27 cellular contexts compared by ENCODE assay signal in genomic region chr16:84989791-84990620, GRCh38. TPM values are rescaled to one million over a fixed set of nuclear protein-coding genes. Genes with fewer than 3 reads are reported as not detected.
A peak's percentile ranks its signal among the peaks of the same experiment; 100 is the strongest.
DNase-seq lines count a peak whose midpoint lies in the region; ATAC-seq and TF ChIP-seq lines count a peak whose summit lies in the region.
"Had no signal": no experiment of that assay in that cellular context is flagged by ENCODE, and none has a peak within 500 bp of the region (broad histone marks: within the 10 kb centered on the region; RNA-seq: fewer than 3 reads in every experiment).

No MANE protein-coding gene starts in this region.

- no peaks in the 10 kb centered on the region for H3K27me3 Mint-ChIP-seq in naive thymus-derived CD4-positive, alpha-beta T cell
- H3K27me3 Mint-ChIP-seq: activated CD4-positive, alpha-beta memory T cell treated with anti-CD3 and anti-CD28 coated beads, Interleukin-2, amount 10 ng/mL, durations not matched to agents 7 days and 5 days; effector memory CD8-positive, alpha-beta T cell had no signal

- H3K27me3 ChIP-seq in adipocyte (replicated peaks; ENCODE audit: control insufficient read depth, insufficient read depth, low read length) (no peaks in the 10 kb centered on the region), brain microvascular endothelial cell (replicated peaks) (no peaks in the 10 kb centered on the region)
- no peaks in the 10 kb centered on the region for H3K27me3 ChIP-seq in naive thymus-derived CD4-positive, alpha-beta T cell (ENCODE audit: control insufficient read depth in 2 of 2, insufficient read depth in 2 of 2, low read length in 2 of 2)
- H3K27me3 ChIP-seq: breast epithelium, ovary had no signal

- ATAC-seq in left cardiac atrium (no peak), Right ventricle myocardium superior (ENCODE audit: poor library complexity) (no peak), omental fat pad (ENCODE audit: low FRiP score) (no peak)
- no peak for ATAC-seq in naive thymus-derived CD4-positive, alpha-beta T cell
- ATAC-seq: A549; effector memory CD8-positive, alpha-beta T cell; natural killer cell had no signal

- peaks cover 0 to 25% (median 11%) of the 10 kb centered on the region in 7 donors for H3K4me1 Mint-ChIP-seq in naive thymus-derived CD4-positive, alpha-beta T cell

- H3K4me3 Mint-ChIP-seq in naive thymus-derived CD4-positive, alpha-beta T cell: no peak overlapping the region
- H3K4me3 Mint-ChIP-seq: activated CD4-positive, alpha-beta memory T cell treated with anti-CD3 and anti-CD28 coated beads, Interleukin-2, amount 10 ng/mL, durations not matched to agents 7 days and 5 days; effector memory CD8-positive, alpha-beta T cell; natural killer cell had no signal

- peaks cover 8 to 54% (median 18%) of the 10 kb centered on the region in 5 donors for H3K36me3 Mint-ChIP-seq in naive thymus-derived CD4-positive, alpha-beta T cell
- H3K36me3 Mint-ChIP-seq: natural killer cell had no signal

- intact Hi-C loops in left cardiac atrium (cut with DNase I): no loop called here
- intact Hi-C loops in Right ventricle myocardium superior (cut with DNase I): loop anchor here (10.0 kb wide), 1 partner anchor 95 kb away; no protein-coding TSS in a partner anchor
- intact Hi-C loops in naive thymus-derived CD4-positive, alpha-beta T cell (cut with micrococcal nuclease): no loop called here

- no peak overlapping the region for H3K27ac ChIP-seq in naive thymus-derived CD4-positive, alpha-beta T cell (ENCODE audit: low read depth, low read length)
- H3K27ac ChIP-seq in brain microvascular endothelial cell: no peak overlapping the region
- H3K27ac ChIP-seq: breast epithelium, coronary artery, HL-60, ovary had no signal

- H3K9ac ChIP-seq in adipocyte (ENCODE audit: low read length): peak overlapping the region; percentile 3

- H3K4me3 ChIP-seq in adipocyte (ENCODE audit: low read length) (no peak overlapping the region), brain microvascular endothelial cell (ENCODE audit: low read depth, low read length) (no peak overlapping the region)
- H3K4me3 ChIP-seq in naive thymus-derived CD4-positive, alpha-beta T cell (ENCODE audit: low read length): no peak overlapping the region
- H3K4me3 ChIP-seq: A549, breast epithelium, coronary artery, ovary had no signal

- TF ChIP-seq CTCF in brain microvascular endothelial cell (IDR thresholded peaks at IDR 0.05; ENCODE audit: low read depth, low read length, missing control alignments) (no peak), omental fat pad (IDR thresholded peaks at IDR 0.05) (no peak)

- H3K4me1 ChIP-seq in adipocyte (ENCODE audit: control insufficient read depth, insufficient read depth, low read length): peaks cover 42% of the 10 kb centered on the region
- H3K4me1 ChIP-seq in naive thymus-derived CD4-positive, alpha-beta T cell (ENCODE audit: control insufficient read depth in 2 of 2, insufficient read depth in 2 of 2, low read length in 2 of 2): no peaks in the 10 kb centered on the region
- H3K4me1 ChIP-seq: breast epithelium had no signal

- peak; percentile 17 for DNase-seq in left cardiac atrium
- DNase-seq in Right ventricle myocardium superior: no peak
- no peak for DNase-seq in adipocyte (ENCODE audit: low read depth)
- DNase-seq in naive thymus-derived CD4-positive, alpha-beta T cell: no peak
- no peak for DNase-seq in brain microvascular endothelial cell
- DNase-seq in omental fat pad (ENCODE audit: low spot score): no peak
- DNase-seq in T-helper 9 cell: no peak
- no peak for DNase-seq in cortex of kidney (lab: John Stamatoyannopoulos, UW)
- DNase-seq: activated CD4-positive, alpha-beta memory T cell treated with anti-CD3 and anti-CD28 coated beads, Interleukin-2, amount 10 ng/mL, durations not matched to agents 7 days and 5 days; activated CD8-positive, alpha-beta memory T cell treated with anti-CD3 and anti-CD28 coated beads, Interleukin-2, amount 50 U/mL, for 4 hours; activated naive CD4-positive, alpha-beta T cell treated with anti-CD3 and anti-CD28 coated beads, Interleukin-2, amount 50 U/mL, for 16 hours; amygdala; effector memory CD8-positive, alpha-beta T cell; Karpas-422; midbrain; natural killer cell; NCI-H1417; NCI-H2029 treated with DMSO at 0.1 percent for 48 hours; NCI-H2227 treated with DMSO at 0.1 percent for 48 hours; NCI-H526; ovary; SIG-M5; stimulated activated naive CD4-positive, alpha-beta T cell had no signal

- POLR2A ChIA-PET in naive thymus-derived CD4-positive, alpha-beta T cell (lab: Charles Lee): no interaction called here

- in situ Hi-C loops in brain microvascular endothelial cell (cut with HindIII; ENCODE audit: low pct_ligation_motif_present, low sequenced_read_pairs): no loop called here

- no peaks in the 10 kb centered on the region for H3K9me3 Mint-ChIP-seq in naive thymus-derived CD4-positive, alpha-beta T cell
- H3K9me3 Mint-ChIP-seq: activated CD4-positive, alpha-beta memory T cell treated with anti-CD3 and anti-CD28 coated beads, Interleukin-2, amount 10 ng/mL, durations not matched to agents 7 days and 5 days; effector memory CD8-positive, alpha-beta T cell; natural killer cell had no signal

- peak overlapping the region in 5 of 9 donors; percentile 12 to 58 (median 42) for H3K27ac Mint-ChIP-seq in naive thymus-derived CD4-positive, alpha-beta T cell
- H3K27ac Mint-ChIP-seq: activated CD4-positive, alpha-beta memory T cell treated with anti-CD3 and anti-CD28 coated beads, Interleukin-2, amount 10 ng/mL, durations not matched to agents 7 days and 5 days; effector memory CD8-positive, alpha-beta T cell had no signal

- H3K36me3 ChIP-seq in adipocyte (ENCODE audit: control insufficient read depth, insufficient read depth, low read length, severe bottlenecking): peaks cover 59% of the 10 kb centered on the region
- H3K36me3 ChIP-seq in naive thymus-derived CD4-positive, alpha-beta T cell (ENCODE audit: control insufficient read depth in 2 of 3, insufficient read depth in 3 of 3, low read length in 3 of 3): peaks cover 6 to 76% (median 24%) of the 10 kb centered on the region in 3 experiments
- H3K36me3 ChIP-seq in brain microvascular endothelial cell (replicated peaks): peaks cover 45% of the 10 kb centered on the region
- H3K36me3 ChIP-seq: ovary had no signal

- no peaks in the 10 kb centered on the region for H3K9me3 ChIP-seq in adipocyte (ENCODE audit: control insufficient read depth, low read length)
- H3K9me3 ChIP-seq in naive thymus-derived CD4-positive, alpha-beta T cell (ENCODE audit: control insufficient read depth in 2 of 3, low read length in 3 of 3): no peaks in the 10 kb centered on the region
- H3K9me3 ChIP-seq: A549, breast epithelium, ovary had no signal

- CTCF ChIA-PET in naive thymus-derived CD4-positive, alpha-beta T cell (lab: Charles Lee): interaction anchor here (0.6 to 1.0 kb wide), 2 partner anchors 10 to 66 kb away, joined by 3 read pairs; no protein-coding TSS in a partner anchor

RNA-seq across cellular contexts. Expression of gene ZDHHC7, which starts 21.3 kb away (rescaled TPM):
- 10 to 100 TPM; 33.2 to 35.2 TPM for total RNA-seq in left cardiac atrium
- 35.1 TPM for total RNA-seq in Right ventricle myocardium superior
- total RNA-seq in naive thymus-derived CD4-positive, alpha-beta T cell: 10 to 100 TPM; 31.7 to 62.2 (median 33.4) TPM
- polyA plus RNA-seq in naive thymus-derived CD4-positive, alpha-beta T cell: 10 to 100 TPM; 33.2 to 47.7 TPM
- 10 to 100 TPM; 41.3 to 72.2 (median 51.3) TPM for total RNA-seq in omental fat pad

RNA-seq across cellular contexts. Expression of gene KIAA0513, which starts 37.6 kb away (rescaled TPM):
- total RNA-seq in left cardiac atrium (10 to 100 TPM in 1 of 2 donors, 1 to 10 TPM in 1; 9.2 to 10.4 TPM), Right ventricle myocardium superior (10.4 TPM), omental fat pad (10 to 100 TPM in 3 of 4 donors, 1 to 10 TPM in 1; 9.1 to 13.2 (median 11.2) TPM)
- total RNA-seq in naive thymus-derived CD4-positive, alpha-beta T cell: 10 to 100 TPM in 4 of 5 experiments, 1 to 10 TPM in 1; 9.5 to 28.9 (median 15.1) TPM
- polyA plus RNA-seq in naive thymus-derived CD4-positive, alpha-beta T cell: 1 to 10 TPM; 6.9 to 7.9 TPM
